In genomic region chr4:26576171-26576829, GRCh38 we compare ENCODE assay signal across 16 cellular contexts. TPM values are rescaled to one million over a fixed set of nuclear protein-coding genes. Genes with fewer than 3 reads are reported as not detected.
DNase-seq lines count a peak whose midpoint lies in the region; ATAC-seq and TF ChIP-seq lines count a peak whose summit lies in the region.
"Had no signal": no experiment of that assay in that cellular context is flagged by ENCODE, and none has a peak within 500 bp of the region (broad histone marks: within the 10 kb centered on the region; RNA-seq: fewer than 3 reads in every experiment).

No MANE protein-coding gene starts in this region.

- no peak for TF ChIP-seq POLR2A in spleen (IDR thresholded peaks at IDR 0.05)

- TF ChIP-seq CTCF in right atrium auricular region (IDR thresholded peaks at IDR 0.05): no peak
- TF ChIP-seq CTCF in astrocyte of the spinal cord (IDR thresholded peaks at IDR 0.05; ENCODE audit: low read depth, low read length): no peak
- no peak for TF ChIP-seq CTCF in left ventricle myocardium inferior (IDR thresholded peaks at IDR 0.05; ENCODE audit: borderline replicate concordance)
- TF ChIP-seq CTCF in spleen (IDR thresholded peaks at IDR 0.05 in 8 of 11, conservative IDR thresholded peaks at IDR 0.05 in 3 of 11): no peak

- DNase-seq in Right ventricle myocardium inferior (ENCODE audit: missing footprints) (no peak), right atrium auricular region (ENCODE audit: low spot score) (no peak), astrocyte of the spinal cord (ENCODE audit: low read depth, low spot score) (peak; percentile 63), left ventricle myocardium inferior (peak; percentile 16), spleen (no peak), NCI-H1417 (lab: John Stamatoyannopoulos, UW) (no peak), posterior vena cava (ENCODE audit: low spot score) (no peak)
- no peak for DNase-seq in naive thymus-derived CD4-positive, alpha-beta T cell
- DNase-seq: activated CD4-positive, CD25-positive, alpha-beta regulatory T cell; activated T-cell treated with anti-CD3 and anti-CD28 coated beads for 4 hours; effector memory CD4-positive, alpha-beta T cell; NCI-H2171 treated with DMSO at 0.1 percent for 48 hours; NK-92 treated with Interleukin-12 subunit alpha and Interleukin-12 subunit beta, amount 100 ng/mL, for 24 hours; stimulated activated CD4-positive, alpha-beta T cell treated with anti-CD3 and anti-CD28 coated beads, Interleukin-1b, Interleukin-23, amount 100 ng/mL, for 48 hours; upper lobe of left lung had no signal

- peaks cover 0 to 3% (median 0%) of the 10 kb centered on the region in 5 donors for H3K36me3 Mint-ChIP-seq in naive thymus-derived CD4-positive, alpha-beta T cell

- POLR2A ChIA-PET in naive thymus-derived CD4-positive, alpha-beta T cell (lab: Charles Lee): no interaction called here

- no peak overlapping the region for H3K27ac ChIP-seq in right atrium auricular region
- H3K27ac ChIP-seq in left ventricle myocardium inferior (replicated peaks): peak overlapping the region; percentile 34
- H3K27ac ChIP-seq in spleen: peak overlapping the region in 6 of 8 donors; percentile 12 to 57 (median 35)
- H3K27ac ChIP-seq in naive thymus-derived CD4-positive, alpha-beta T cell (ENCODE audit: low read depth, low read length): no peak overlapping the region
- H3K27ac ChIP-seq: pancreas, upper lobe of left lung had no signal

- H3K27ac Mint-ChIP-seq in naive thymus-derived CD4-positive, alpha-beta T cell: no peak overlapping the region

- no peaks in the 10 kb centered on the region for H3K36me3 ChIP-seq in right atrium auricular region
- H3K36me3 ChIP-seq in left ventricle myocardium inferior: no peaks in the 10 kb centered on the region
- no peaks in the 10 kb centered on the region for H3K36me3 ChIP-seq in spleen
- H3K36me3 ChIP-seq in naive thymus-derived CD4-positive, alpha-beta T cell (ENCODE audit: control insufficient read depth in 2 of 3, insufficient read depth in 3 of 3, low read length in 3 of 3): no peaks in the 10 kb centered on the region
- H3K36me3 ChIP-seq: pancreas, upper lobe of left lung had no signal

- H3K4me1 Mint-ChIP-seq in naive thymus-derived CD4-positive, alpha-beta T cell: no peaks in the 10 kb centered on the region

- H3K9me3 Mint-ChIP-seq in naive thymus-derived CD4-positive, alpha-beta T cell: no peaks in the 10 kb centered on the region

- H3K9me3 ChIP-seq in right atrium auricular region (no peaks in the 10 kb centered on the region), left ventricle myocardium inferior (replicated peaks) (no peaks in the 10 kb centered on the region), spleen (no peaks in the 10 kb centered on the region)
- H3K9me3 ChIP-seq in naive thymus-derived CD4-positive, alpha-beta T cell (ENCODE audit: control insufficient read depth in 2 of 3, low read length in 3 of 3): no peaks in the 10 kb centered on the region
- H3K9me3 ChIP-seq: pancreas, upper lobe of left lung had no signal

- H3K27me3 Mint-ChIP-seq in naive thymus-derived CD4-positive, alpha-beta T cell: peaks cover 6 to 21% (median 12%) of the 10 kb centered on the region in 5 donors

- intact Hi-C loops in Right ventricle myocardium inferior (cut with DNase I): no loop called here
- intact Hi-C loops in left ventricle myocardium inferior (cut with micrococcal nuclease): no loop called here
- intact Hi-C loops in spleen (cut with DNase I; ENCODE audit: low total_unique reads): no loop called here
- intact Hi-C loops in posterior vena cava (cut with DNase I): no loop called here
- intact Hi-C loops in naive thymus-derived CD4-positive, alpha-beta T cell (cut with micrococcal nuclease): no loop called here

- in situ Hi-C loops in astrocyte of the spinal cord (cut with HindIII; ENCODE audit: low sequenced_read_pairs): no loop called here

- peak; percentile 34 for ATAC-seq in Right ventricle myocardium inferior
- ATAC-seq in naive thymus-derived CD4-positive, alpha-beta T cell: no peak

- no peak overlapping the region for H3K4me3 ChIP-seq in right atrium auricular region
- no peak overlapping the region for H3K4me3 ChIP-seq in astrocyte of the spinal cord (ENCODE audit: low read depth, low read length)
- no peak overlapping the region for H3K4me3 ChIP-seq in left ventricle myocardium inferior
- H3K4me3 ChIP-seq in spleen: no peak overlapping the region
- H3K4me3 ChIP-seq in naive thymus-derived CD4-positive, alpha-beta T cell (ENCODE audit: low read length): no peak overlapping the region
- H3K4me3 ChIP-seq: pancreas, upper lobe of left lung had no signal

- WGBS in spleen, 5 donors: 53 to 71% (median 66%) methylated on average over 7 of the region's 7 CpGs

- H3K4me3 Mint-ChIP-seq in naive thymus-derived CD4-positive, alpha-beta T cell: no peak overlapping the region

- H3K27me3 ChIP-seq in right atrium auricular region: no peaks in the 10 kb centered on the region
- H3K27me3 ChIP-seq in left ventricle myocardium inferior (ENCODE audit: low read depth): no peaks in the 10 kb centered on the region
- H3K27me3 ChIP-seq in spleen (replicated peaks in 1 of 7): no peaks in the 10 kb centered on the region
- H3K27me3 ChIP-seq in naive thymus-derived CD4-positive, alpha-beta T cell (ENCODE audit: control insufficient read depth in 2 of 2, insufficient read depth in 2 of 2, low read length in 2 of 2): no peaks in the 10 kb centered on the region
- H3K27me3 ChIP-seq: pancreas, upper lobe of left lung had no signal

- CTCF ChIA-PET in naive thymus-derived CD4-positive, alpha-beta T cell (lab: Charles Lee): no interaction called here

- H3K4me1 ChIP-seq in right atrium auricular region (peaks cover 0 to 16% of the 10 kb centered on the region in 2 donors), left ventricle myocardium inferior (no peaks in the 10 kb centered on the region), spleen (no peaks in the 10 kb centered on the region)
- no peaks in the 10 kb centered on the region for H3K4me1 ChIP-seq in naive thymus-derived CD4-positive, alpha-beta T cell (ENCODE audit: control insufficient read depth in 2 of 2, insufficient read depth in 2 of 2, low read length in 2 of 2)
- H3K4me1 ChIP-seq: pancreas, upper lobe of left lung had no signal

RNA-seq across cellular contexts. Expression of gene TBC1D19, which starts 7.6 kb away (rescaled TPM):
- 8.8 TPM for total RNA-seq in Right ventricle myocardium inferior
- total RNA-seq in right atrium auricular region: 10 to 100 TPM; 10.5 to 10.8 TPM
- 8.6 TPM for total RNA-seq in left ventricle myocardium inferior
- 10 to 100 TPM in 3 of 7 donors, 1 to 10 TPM in 4; 4.5 to 18.0 (median 9.4) TPM for total RNA-seq in spleen
- polyA plus RNA-seq in spleen: 1 to 10 TPM; 1.1 to 1.8 (median 1.2) TPM
- total RNA-seq in posterior vena cava: 10 to 100 TPM; 11.7 to 12.5 TPM
- total RNA-seq in naive thymus-derived CD4-positive, alpha-beta T cell: 1 to 10 TPM; 4.9 to 8.7 (median 6.4) TPM
- 1 to 10 TPM; 3.4 to 3.5 TPM for polyA plus RNA-seq in naive thymus-derived CD4-positive, alpha-beta T cell

Comparison
In these comparisons a context has a peak if more than half of its experiments do, and no peak if none do; other contexts are left out.
1. DNase-seq: peak in astrocyte of the spinal cord (single experiment) and left ventricle myocardium inferior (single experiment); none in Right ventricle myocardium inferior (single experiment), right atrium auricular region (single experiment), spleen (single experiment), NCI-H1417 (0 of 3), posterior vena cava (single experiment) and naive thymus-derived CD4-positive, alpha-beta T cell (0 of 9).
2. H3K27ac ChIP-seq: peak in left ventricle myocardium inferior (single experiment) and spleen (6 of 8); none in right atrium auricular region (0 of 2) and naive thymus-derived CD4-positive, alpha-beta T cell (single experiment).